Comparison of ENCODE assay signal across 8 cellular contexts in genomic region chr3:146544013-146544928, GRCh38. TPM values are rescaled to one million over a fixed set of nuclear protein-coding genes. Genes with fewer than 3 reads are reported as not detected.
A peak's percentile ranks its signal among the peaks of the same experiment; 100 is the strongest.
DNase-seq lines count a peak whose midpoint lies in the region; ATAC-seq and TF ChIP-seq lines count a peak whose summit lies in the region.

PLSCR1 (minus strand) TSS chr3:146544607; CDS start chr3:146536552, 8,055 bp downstream.

- TF ChIP-seq CTCF in LNCaP clone FGC (IDR thresholded peaks at IDR 0.05; ENCODE audit: control insufficient read depth, extremely low read depth, insufficient read depth): no peak
- TF ChIP-seq CTCF in foreskin keratinocyte (conservative IDR thresholded peaks at IDR 0.05): no peak
- TF ChIP-seq CTCF in neural crest cell (conservative IDR thresholded peaks at IDR 0.05): no peak
- TF ChIP-seq CTCF in stomach (IDR thresholded peaks at IDR 0.05): no peak

- intact Hi-C loops in stomach (cut with DNase I; ENCODE audit: low total_unique reads): no loop called here

- H3K4me3 ChIP-seq in LNCaP clone FGC (ENCODE audit: low read depth, low read length) (peak within 1 kb of the TSS; percentile 54), SJCRH30 (peak within 1 kb of the TSS; percentile 94), stomach (peak within 1 kb of the TSS; percentile 56 to 88 (median 73))

- H3K27me3 Mint-ChIP-seq in neural crest cell (ENCODE audit: low read depth): no peaks in the 10 kb centered on the region

- peaks cover 3% of the 10 kb centered on the region for H3K9me3 Mint-ChIP-seq in neural crest cell

- H3K27me3 ChIP-seq in SJCRH30 (no peaks in the 10 kb centered on the region), foreskin keratinocyte (no peaks in the 10 kb centered on the region), stomach (no peaks in the 10 kb centered on the region)

- WGBS in stomach, 5 donors: 0 to 1% (median 0%) methylated on average over 38 to 51 of the region's 51 CpGs

- ATAC-seq in foreskin keratinocyte: peak; percentile 91

- peak in 2 of 4 donors; percentile 38 to 43 for TF ChIP-seq POLR2A in stomach (IDR thresholded peaks at IDR 0.05)

- H3K9me3 ChIP-seq in SJCRH30 (replicated peaks): no peaks in the 10 kb centered on the region
- no peaks in the 10 kb centered on the region for H3K9me3 ChIP-seq in stomach

- H3K27ac ChIP-seq in SJCRH30 (peak within 1 kb of the TSS; percentile 90), foreskin keratinocyte (peak within 1 kb of the TSS; percentile 84), stomach (peak within 1 kb of the TSS; percentile 88 to 99 (median 97))

- peak within 1 kb of the TSS; percentile 93 for H3K27ac Mint-ChIP-seq in neural crest cell (ENCODE audit: unreplicated experiment)

- TF ChIP-seq EP300 in stomach (IDR thresholded peaks at IDR 0.05): peak; percentile 84

- in situ Hi-C loops in G401 (cut with HindIII; ENCODE audit: low sequenced_read_pairs): no loop called here

- H3K4me1 ChIP-seq in SJCRH30 (peaks cover 10% of the 10 kb centered on the region), foreskin keratinocyte (peaks cover 31% of the 10 kb centered on the region), stomach (peaks cover 10 to 49% (median 35%) of the 10 kb centered on the region in 4 donors)

- H3K36me3 ChIP-seq in SJCRH30 (peaks cover 10% of the 10 kb centered on the region), stomach (peaks cover 0 to under 1% (median 0%) of the 10 kb centered on the region in 4 donors)

- H3K36me3 Mint-ChIP-seq in neural crest cell (ENCODE audit: low read depth): peaks cover 4% of the 10 kb centered on the region

- peak; percentile 57 for DNase-seq in G401 (ENCODE audit: low spot score)
- DNase-seq in H4 (ENCODE audit: low spot score): peak; percentile 98
- peak; percentile 11 for DNase-seq in LNCaP clone FGC (ENCODE audit: low read depth)
- peak; percentile 94 to 95 for DNase-seq in SJCRH30
- DNase-seq in activated gamma-delta T cell treated with anti-CD3 and anti-CD28 coated beads, Interleukin-2, amount 50 U/mL, for 16 hours (ENCODE audit: low read depth): peak; percentile 49
- peak; percentile 95 for DNase-seq in foreskin keratinocyte
- peak; percentile 65 for DNase-seq in neural crest cell (ENCODE audit: low read depth, low spot score)
- DNase-seq in stomach: peak; percentile 89

- peak within 1 kb of the TSS; percentile 96 for H3K4me3 Mint-ChIP-seq in neural crest cell

- peaks cover 25% of the 10 kb centered on the region for H3K4me1 Mint-ChIP-seq in neural crest cell

RNA-seq across cellular contexts. Expression of gene PLSCR1, which starts in this region (rescaled TPM):
- not detected in 2 replicates for total RNA-seq in G401 (2014; rRNA removed; shearing (Covaris generic))
- 259 and 270 TPM in 2 replicates for total RNA-seq in H4 (2014; rRNA removed; shearing (Covaris generic))
- total RNA-seq in SJCRH30 (2014; rRNA removed; shearing (Covaris generic)): 27.8 and 31.7 TPM in 2 replicates
- total RNA-seq in foreskin keratinocyte (147 and 160 TPM in 2 replicates), neural crest cell (27.5 and 29.8 TPM in 2 replicates), stomach (100 to 1,000 TPM in 2 of 5 donors, 10 to 100 TPM in 3; 18.7 to 506 (median 90.3) TPM)
- polyA plus RNA-seq in foreskin keratinocyte (86.7 and 98.0 TPM in 2 replicates), stomach (10 to 100 TPM; 31.5 to 66.4 (median 48.4) TPM)

Comparison
In these comparisons a context has a peak if more than half of its experiments do, and no peak if none do; other contexts are left out.
1. Peak in every context shown above with its lines: DNase-seq, ATAC-seq, H3K4me3 ChIP-seq and H3K27ac ChIP-seq.
2. RNA of gene PLSCR1 (total RNA-seq): 259 to 270 TPM in H4, 147 to 160 TPM in foreskin keratinocyte, 18.7 to 506 TPM in stomach, 27.8 to 31.7 TPM in SJCRH30 and 27.5 to 29.8 TPM in neural crest cell; not detected in G401; every median in the first group is over 10 times any median in the second.
3. Peak in DNase-seq in G401; RNA of the gene not detected or under 1 TPM.
4. DNase-seq: peak in every context shown above with its lines; median percentile 98 in H4; 95 in foreskin keratinocyte; 94 in SJCRH30; 89 in stomach; 65 in neural crest cell; 57 in G401; 49 in activated gamma-delta T cell treated with anti-CD3 and anti-CD28 coated beads, Interleukin-2, amount 50 U/mL, for 16 hours; 11 in LNCaP clone FGC.